17 cellular contexts compared by ENCODE assay signal in genomic region chr16:22355487-22355908, GRCh38. TPM values are rescaled to one million over a fixed set of nuclear protein-coding genes. Genes with fewer than 3 reads are reported as not detected.
A peak's percentile ranks its signal among the peaks of the same experiment; 100 is the strongest.
DNase-seq lines count a peak whose midpoint lies in the region; ATAC-seq, FAIRE-seq and TF ChIP-seq lines count a peak whose summit lies in the region.
"Had no signal": no experiment of that assay in that cellular context is flagged by ENCODE, and none has a peak within 500 bp of the region (broad histone marks: within the 10 kb centered on the region; RNA-seq: fewer than 3 reads in every experiment).

No MANE protein-coding gene starts in this region.

- peaks cover 15% of the 10 kb centered on the region for H3K4me1 ChIP-seq in body of pancreas
- H3K4me1 ChIP-seq: psoas muscle had no signal

- intact Hi-C loops in activated naive CD4-positive, alpha-beta T cell treated with anti-CD3 and anti-CD28 coated beads for 36 hours (cut with micrococcal nuclease) = no loop called here
- intact Hi-C loops in activated T-helper 1 cell treated with anti-CD3 and anti-CD28 coated beads, Interleukin-12 subunit alpha, Interleukin-12 subunit beta, Interleukin-2, Interleukin-4 antibody, amounts not matched to agents 30 ng/mL and 10 ng/mL and 1 ng/mL, durations not matched to agents 14 hours and 24 hours and 36 hours (cut with micrococcal nuclease) = no loop called here
- intact Hi-C loops in body of pancreas (cut with DNase I) = no loop called here

- no peak for TF ChIP-seq CTCF in body of pancreas (IDR thresholded peaks at IDR 0.05)

- in situ Hi-C loops in KBM-7 (cut with MboI; ENCODE audit: low pct_unique_long_range_greater_than_20kb, low sequenced_read_pairs) = no loop called here

- peaks cover 44% of the 10 kb centered on the region for H3K36me3 Mint-ChIP-seq in activated naive CD4-positive, alpha-beta T cell treated with anti-CD3 and anti-CD28 coated beads for 36 hours (ENCODE audit: low read depth)
- H3K36me3 Mint-ChIP-seq in activated T-helper 1 cell treated with anti-CD3 and anti-CD28 coated beads, Interleukin-12 subunit alpha, Interleukin-12 subunit beta, Interleukin-2, Interleukin-4 antibody, amounts not matched to agents 30 ng/mL and 10 ng/mL and 1 ng/mL, durations not matched to agents 14 hours and 24 hours and 36 hours (ENCODE audit: low read depth) = peaks cover 38% of the 10 kb centered on the region
- peaks cover 5 to 18% of the 10 kb centered on the region in 2 donors for H3K36me3 Mint-ChIP-seq in stimulated activated naive B cell treated with anti-CD40 and anti-IgM and Interleukin-4, amounts not matched to agents 10 μg/mL and 1 μg/mL and 100 μg/mL, for 72 hours

- no peak for FAIRE-seq in H54 (lab: Jason Lieb, UNC)
- FAIRE-seq: frontal cortex had no signal

- H3K27ac Mint-ChIP-seq in activated naive CD4-positive, alpha-beta T cell treated with anti-CD3 and anti-CD28 coated beads for 36 hours = peak overlapping the region; percentile 69
- peak overlapping the region; percentile 81 for H3K27ac Mint-ChIP-seq in activated T-helper 1 cell treated with anti-CD3 and anti-CD28 coated beads, Interleukin-12 subunit alpha, Interleukin-12 subunit beta, Interleukin-2, Interleukin-4 antibody, amounts not matched to agents 30 ng/mL and 10 ng/mL and 1 ng/mL, durations not matched to agents 14 hours and 24 hours and 36 hours
- H3K27ac Mint-ChIP-seq in stimulated activated naive B cell treated with anti-CD40 and anti-IgM and Interleukin-4, amounts not matched to agents 10 μg/mL and 1 μg/mL and 100 μg/mL, for 72 hours = peak overlapping the region; percentile 31

- H3K4me3 Mint-ChIP-seq in activated naive CD4-positive, alpha-beta T cell treated with anti-CD3 and anti-CD28 coated beads for 36 hours = no peak overlapping the region
- peak overlapping the region; percentile 23 for H3K4me3 Mint-ChIP-seq in activated T-helper 1 cell treated with anti-CD3 and anti-CD28 coated beads, Interleukin-12 subunit alpha, Interleukin-12 subunit beta, Interleukin-2, Interleukin-4 antibody, amounts not matched to agents 30 ng/mL and 10 ng/mL and 1 ng/mL, durations not matched to agents 14 hours and 24 hours and 36 hours
- H3K4me3 Mint-ChIP-seq in stimulated activated naive B cell treated with anti-CD40 and anti-IgM and Interleukin-4, amounts not matched to agents 10 μg/mL and 1 μg/mL and 100 μg/mL, for 72 hours = no peak overlapping the region

- H3K4me1 Mint-ChIP-seq in activated naive CD4-positive, alpha-beta T cell treated with anti-CD3 and anti-CD28 coated beads for 36 hours (ENCODE audit: low read depth) = peaks cover 71% of the 10 kb centered on the region
- peaks cover 73% of the 10 kb centered on the region for H3K4me1 Mint-ChIP-seq in activated T-helper 1 cell treated with anti-CD3 and anti-CD28 coated beads, Interleukin-12 subunit alpha, Interleukin-12 subunit beta, Interleukin-2, Interleukin-4 antibody, amounts not matched to agents 30 ng/mL and 10 ng/mL and 1 ng/mL, durations not matched to agents 14 hours and 24 hours and 36 hours (ENCODE audit: low read depth)
- peaks cover 21 to 48% of the 10 kb centered on the region in 2 donors for H3K4me1 Mint-ChIP-seq in stimulated activated naive B cell treated with anti-CD40 and anti-IgM and Interleukin-4, amounts not matched to agents 10 μg/mL and 1 μg/mL and 100 μg/mL, for 72 hours

- H3K27ac ChIP-seq in body of pancreas = no peak overlapping the region
- H3K27ac ChIP-seq: brain microvascular endothelial cell, psoas muscle had no signal

- CTCF ChIA-PET in activated naive CD4-positive, alpha-beta T cell treated with anti-CD3 and anti-CD28 coated beads for 36 hours (lab: Charles Lee) = interaction anchor here (0.6 to 1.3 kb wide), 2 partner anchors 19 to 35 kb away, joined by 3 to 5 read pairs; partner anchors contain the start of gene CDR2

- H3K9me3 ChIP-seq in body of pancreas = no peaks in the 10 kb centered on the region
- H3K9me3 ChIP-seq: psoas muscle had no signal

- ATAC-seq in stimulated activated naive B cell treated with anti-CD40 and anti-IgM and Interleukin-4, amounts not matched to agents 10 μg/mL and 1 μg/mL and 100 μg/mL, for 72 hours (replicated peaks) = peak; percentile 45 to 67
- no peak for ATAC-seq in body of pancreas
- ATAC-seq: psoas muscle had no signal

- H3K36me3 ChIP-seq in body of pancreas (replicated peaks in 1 of 2; ENCODE audit: insufficient read depth in 1 of 2, low read depth in 2 of 2) = no peaks in the 10 kb centered on the region

- H3K9me3 Mint-ChIP-seq in activated naive CD4-positive, alpha-beta T cell treated with anti-CD3 and anti-CD28 coated beads for 36 hours = no peaks in the 10 kb centered on the region
- H3K9me3 Mint-ChIP-seq in activated T-helper 1 cell treated with anti-CD3 and anti-CD28 coated beads, Interleukin-12 subunit alpha, Interleukin-12 subunit beta, Interleukin-2, Interleukin-4 antibody, amounts not matched to agents 30 ng/mL and 10 ng/mL and 1 ng/mL, durations not matched to agents 14 hours and 24 hours and 36 hours = no peaks in the 10 kb centered on the region
- peaks cover 0 to 3% of the 10 kb centered on the region in 2 donors for H3K9me3 Mint-ChIP-seq in stimulated activated naive B cell treated with anti-CD40 and anti-IgM and Interleukin-4, amounts not matched to agents 10 μg/mL and 1 μg/mL and 100 μg/mL, for 72 hours

- TF ChIP-seq POLR2A in body of pancreas (IDR thresholded peaks at IDR 0.05) = no peak
- no peak for TF ChIP-seq POLR2A in H54 (IDR thresholded peaks at IDR 0.05; ENCODE audit: low read depth, low read length)

- DNase-seq in activated naive CD4-positive, alpha-beta T cell treated with anti-CD3 and anti-CD28 coated beads for 36 hours = peak; percentile 52
- DNase-seq in activated naive CD4-positive, alpha-beta T cell treated with Interleukin-2 at 50 U/mL for 16 hours = no peak
- DNase-seq in KBM-7 (peak; percentile 26), body of pancreas (no peak), H54 (ENCODE audit: insufficient read length, low spot score) (no peak)
- DNase-seq in activated T-helper 1 cell treated with anti-CD3 and anti-CD28 coated beads, Interleukin-12 subunit alpha, Interleukin-12 subunit beta, Interleukin-2, Interleukin-4 antibody, amounts not matched to agents 30 ng/mL and 10 ng/mL and 1 ng/mL, durations not matched to agents 14 hours and 24 hours and 36 hours (ENCODE audit: low spot score) = no peak
- no peak for DNase-seq in stimulated activated naive B cell treated with anti-CD40 and anti-IgM and Interleukin-4, amounts not matched to agents 10 μg/mL and 1 μg/mL and 100 μg/mL, for 72 hours
- no peak for DNase-seq in effector CD4-positive, alpha-beta T cell
- DNase-seq: activated CD8-positive, alpha-beta memory T cell treated with anti-CD3 and anti-CD28 coated beads, Interleukin-2, amount 50 U/mL, for 4 hours; brain microvascular endothelial cell; DMS79; HCEC 1CT; NCI-H2227 treated with DMSO at 0.1 percent for 48 hours; psoas muscle; stimulated activated CD8-positive, alpha-beta memory T cell treated with anti-CD3 and anti-CD28 coated beads, Interleukin-4, amount 100 ng/mL, for 48 hours; T-helper 9 cell had no signal

- H3K4me3 ChIP-seq in body of pancreas = no peak overlapping the region
- H3K4me3 ChIP-seq: psoas muscle had no signal

- no peaks in the 10 kb centered on the region for H3K27me3 Mint-ChIP-seq in activated naive CD4-positive, alpha-beta T cell treated with anti-CD3 and anti-CD28 coated beads for 36 hours (ENCODE audit: low read depth)
- H3K27me3 Mint-ChIP-seq in activated T-helper 1 cell treated with anti-CD3 and anti-CD28 coated beads, Interleukin-12 subunit alpha, Interleukin-12 subunit beta, Interleukin-2, Interleukin-4 antibody, amounts not matched to agents 30 ng/mL and 10 ng/mL and 1 ng/mL, durations not matched to agents 14 hours and 24 hours and 36 hours (ENCODE audit: insufficient read depth) = no peaks in the 10 kb centered on the region
- no peaks in the 10 kb centered on the region for H3K27me3 Mint-ChIP-seq in stimulated activated naive B cell treated with anti-CD40 and anti-IgM and Interleukin-4, amounts not matched to agents 10 μg/mL and 1 μg/mL and 100 μg/mL, for 72 hours

- H3K27me3 ChIP-seq in body of pancreas = no peaks in the 10 kb centered on the region
- H3K27me3 ChIP-seq: brain microvascular endothelial cell had no signal

RNA-seq across cellular contexts. Expression of gene CDR2, which starts 18.9 kb away (rescaled TPM):
- total RNA-seq in activated naive CD4-positive, alpha-beta T cell treated with anti-CD3 and anti-CD28 coated beads for 36 hours = 10 to 100 TPM; 42.5 to 42.8 TPM
- 43.5 and 47.2 TPM in 2 replicates for total RNA-seq in activated T-helper 1 cell treated with anti-CD3 and anti-CD28 coated beads, Interleukin-12 subunit alpha, Interleukin-12 subunit beta, Interleukin-2, Interleukin-4 antibody, amounts not matched to agents 30 ng/mL and 10 ng/mL and 1 ng/mL, durations not matched to agents 14 hours and 24 hours and 36 hours
- total RNA-seq in body of pancreas = 10 to 100 TPM; 15.8 to 16.8 TPM

RNA-seq across cellular contexts. Expression of gene POLR3E, which starts 58.3 kb away (rescaled TPM):
- total RNA-seq in activated naive CD4-positive, alpha-beta T cell treated with anti-CD3 and anti-CD28 coated beads for 36 hours = 10 to 100 TPM; 72.9 to 74.7 TPM
- total RNA-seq in activated T-helper 1 cell treated with anti-CD3 and anti-CD28 coated beads, Interleukin-12 subunit alpha, Interleukin-12 subunit beta, Interleukin-2, Interleukin-4 antibody, amounts not matched to agents 30 ng/mL and 10 ng/mL and 1 ng/mL, durations not matched to agents 14 hours and 24 hours and 36 hours = 107 and 111 TPM in 2 replicates
- total RNA-seq in body of pancreas = 10 to 100 TPM; 52.1 to 94.9 TPM

Comparison
In these comparisons a context has a peak if more than half of its experiments do, and no peak if none do; other contexts are left out.
1. DNase-seq: peak in activated naive CD4-positive, alpha-beta T cell treated with anti-CD3 and anti-CD28 coated beads for 36 hours (single experiment) and KBM-7 (single experiment); none in activated naive CD4-positive, alpha-beta T cell treated with Interleukin-2 at 50 U/mL for 16 hours (single experiment), activated T-helper 1 cell treated with anti-CD3 and anti-CD28 coated beads, Interleukin-12 subunit alpha, Interleukin-12 subunit beta, Interleukin-2, Interleukin-4 antibody, amounts not matched to agents 30 ng/mL and 10 ng/mL and 1 ng/mL, durations not matched to agents 14 hours and 24 hours and 36 hours (single experiment), stimulated activated naive B cell treated with anti-CD40 and anti-IgM and Interleukin-4, amounts not matched to agents 10 μg/mL and 1 μg/mL and 100 μg/mL, for 72 hours (single experiment), body of pancreas (0 of 4), H54 (single experiment) and effector CD4-positive, alpha-beta T cell (single experiment).
2. H3K27ac Mint-ChIP-seq: peak in every context shown above with its lines; median percentile 81 in activated T-helper 1 cell treated with anti-CD3 and anti-CD28 coated beads, Interleukin-12 subunit alpha, Interleukin-12 subunit beta, Interleukin-2, Interleukin-4 antibody, amounts not matched to agents 30 ng/mL and 10 ng/mL and 1 ng/mL, durations not matched to agents 14 hours and 24 hours and 36 hours; 69 in activated naive CD4-positive, alpha-beta T cell treated with anti-CD3 and anti-CD28 coated beads for 36 hours; 31 in stimulated activated naive B cell treated with anti-CD40 and anti-IgM and Interleukin-4, amounts not matched to agents 10 μg/mL and 1 μg/mL and 100 μg/mL, for 72 hours.